9 cellular contexts compared by ENCODE assay signal in genomic region chr12:56338643-56339422, GRCh38. TPM values are rescaled to one million over a fixed set of nuclear protein-coding genes. Genes with fewer than 3 reads are reported as not detected.
DNase-seq lines count a peak whose midpoint lies in the region; ATAC-seq, FAIRE-seq and TF ChIP-seq lines count a peak whose summit lies in the region.
"Had no signal": no experiment of that assay in that cellular context is flagged by ENCODE, and none has a peak within 500 bp of the region (broad histone marks: within the 10 kb centered on the region; RNA-seq: fewer than 3 reads in every experiment).

IL23A (plus strand) TSS chr12:56338884; CDS start chr12:56339045, 161 bp downstream.

- DNase-seq in NCI-H2107 treated with DMSO at 0.1 percent for 48 hours (lab: John Stamatoyannopoulos, UW; ENCODE audit: unreplicated experiment): peak; percentile 83
- peak; percentile 86 for DNase-seq in activated T-cell treated with anti-CD3 and anti-CD28 coated beads, Interleukin-2, amount 50 U/mL, for 4 hours
- peak; percentile 90 for DNase-seq in keratinocyte (ENCODE audit: low read depth, low spot score)
- DNase-seq in stimulated activated naive CD4-positive, alpha-beta T cell treated with Interleukin-2 at 50 U/mL for 16 hours (lab: John Stamatoyannopoulos, UW): peak; percentile 86
- DNase-seq in pons (ENCODE audit: low spot score): no peak
- DNase-seq in Right ventricle myocardium inferior (ENCODE audit: missing footprints): no peak

- H2AFZ ChIP-seq in keratinocyte (ENCODE audit: control insufficient read depth, low read length): peak within 1 kb of the TSS; percentile 79

- peaks cover 10% of the 10 kb centered on the region for H3K36me3 Mint-ChIP-seq in activated T-cell treated with anti-CD3 and anti-CD28 coated beads, Interleukin-2, amount 50 U/mL, for 4 hours (ENCODE audit: insufficient read depth)

- no peaks in the 10 kb centered on the region for H3K27me3 Mint-ChIP-seq in activated T-cell treated with anti-CD3 and anti-CD28 coated beads, Interleukin-2, amount 50 U/mL, for 4 hours (ENCODE audit: low read depth)

- FAIRE-seq in keratinocyte (lab: Jason Lieb, UNC): peak; percentile 69

- no peaks in the 10 kb centered on the region for H3K9me1 ChIP-seq in keratinocyte (ENCODE audit: control insufficient read depth, extremely low read depth, insufficient read depth, low read length)

- peak within 1 kb of the TSS; percentile 74 for H3K4me2 ChIP-seq in keratinocyte (ENCODE audit: control insufficient read depth, extremely low read depth, insufficient read depth, low read depth, low read length)

- peaks cover 43% of the 10 kb centered on the region for H3K4me1 Mint-ChIP-seq in activated T-cell treated with anti-CD3 and anti-CD28 coated beads, Interleukin-2, amount 50 U/mL, for 4 hours (ENCODE audit: low read depth)

- H3K79me2 ChIP-seq in keratinocyte (ENCODE audit: control insufficient read depth, insufficient read depth, low read length): no peaks in the 10 kb centered on the region

- H3K9ac ChIP-seq in keratinocyte (ENCODE audit: control insufficient read depth, extremely low read depth, insufficient read depth, low read length): peak within 1 kb of the TSS; percentile 74

- H4K20me1 ChIP-seq in keratinocyte (ENCODE audit: control insufficient read depth, extremely low read depth, insufficient read depth, low read length): no peaks in the 10 kb centered on the region

- peak; percentile 37 for ATAC-seq in GM18873 (IDR thresholded peaks at IDR 0.05; ENCODE audit: low FRiP score, unreplicated experiment)
- peak; percentile 82 to 84 for ATAC-seq in activated T-cell treated with anti-CD3 and anti-CD28 coated beads, Interleukin-2, amount 50 U/mL, for 4 hours
- ATAC-seq in GM19395 (IDR thresholded peaks at IDR 0.05; ENCODE audit: unreplicated experiment): no peak
- ATAC-seq in Right ventricle myocardium inferior: no peak
- ATAC-seq: Panc1 had no signal

- peaks cover 22% of the 10 kb centered on the region for H3K4me1 ChIP-seq in keratinocyte (ENCODE audit: control insufficient read depth, extremely low read depth, insufficient read depth, low read length)

- H3K9me3 ChIP-seq in keratinocyte (ENCODE audit: control insufficient read depth, low read depth, low read length): no peaks in the 10 kb centered on the region

- no peaks in the 10 kb centered on the region for H3K27me3 ChIP-seq in keratinocyte (ENCODE audit: control insufficient read depth, extremely low read depth, insufficient read depth, low read length)

- peak within 1 kb of the TSS; percentile 91 for H3K27ac ChIP-seq in keratinocyte (ENCODE audit: control insufficient read depth, insufficient read depth, low read length)

- peaks cover 9 to 16% of the 10 kb centered on the region in 2 experiments for H3K36me3 ChIP-seq in keratinocyte (ENCODE audit: control insufficient read depth in 2 of 2, extremely low read depth in 1 of 2, insufficient read depth in 2 of 2, low read length in 2 of 2)

- no peaks in the 10 kb centered on the region for H3K9me3 Mint-ChIP-seq in activated T-cell treated with anti-CD3 and anti-CD28 coated beads, Interleukin-2, amount 50 U/mL, for 4 hours

- intact Hi-C loops in Right ventricle myocardium inferior (cut with DNase I): no loop called here

- no peak for TF ChIP-seq CTCF in keratinocyte (optimal IDR thresholded peaks at IDR 0.05 in 1 of 3, IDR thresholded peaks at IDR 0.05 in 1 of 3, conservative IDR thresholded peaks at IDR 0.05 in 1 of 3; ENCODE audit: extremely low read depth in 1 of 3, insufficient read depth in 2 of 3, low read length in 3 of 3)

- H3K4me3 Mint-ChIP-seq in activated T-cell treated with anti-CD3 and anti-CD28 coated beads, Interleukin-2, amount 50 U/mL, for 4 hours: peak within 1 kb of the TSS; percentile 92

- dilution Hi-C loops in keratinocyte (cut with MboI; ENCODE audit: extremely low pct_ligation_motif_present, low sequenced_read_pairs): no loop called here

- H3K4me3 ChIP-seq in keratinocyte (ENCODE audit: control insufficient read depth in 2 of 3, extremely low read depth in 1 of 3, insufficient read depth in 2 of 3, low read depth in 1 of 3, low read length in 3 of 3): peak within 1 kb of the TSS in 2 of 3 experiments; percentile 4 to 25

RNA-seq across cellular contexts. Expression of gene IL23A, which starts in this region (rescaled TPM):
- 10 to 100 TPM; 19.8 to 35.1 (median 26.4) TPM for total RNA-seq in activated T-cell treated with anti-CD3 and anti-CD28 coated beads, Interleukin-2, amount 50 U/mL, for 4 hours
- 0.68 to 1.6 TPM (median 1.5 TPM) in 3 replicates for polyA plus RNA-seq in keratinocyte
- polyA plus RNA-seq in keratinocyte (2011; ENCODE audit: low read depth): not detected
- polyA plus RNA-seq in keratinocyte (2011; cell fraction: cytosol; rRNA removed): 0.30 and 0.63 TPM in 2 replicates
- 0.69 and 0.80 TPM in 2 replicates for polyA plus RNA-seq in keratinocyte (2011; cell fraction: nucleus; rRNA removed)
- polyA plus RNA-seq in keratinocyte (2012; ENCODE audit: low replicate concordance): 0.58 and 1.7 TPM in 2 replicates
- polyA minus RNA-seq in keratinocyte: not detected in 3 replicates
- not detected for polyA minus RNA-seq in keratinocyte (2011; cell fraction: cytosol; rRNA and poly(A)+ RNA removed)
- polyA minus RNA-seq in keratinocyte (2011; cell fraction: nucleus; rRNA and poly(A)+ RNA removed): not detected in 2 replicates
- total RNA-seq in Right ventricle myocardium inferior: not detected

Comparison
In these comparisons a context has a peak if more than half of its experiments do, and no peak if none do; other contexts are left out.
1. RNA of gene IL23A (total RNA-seq): 19.8 to 35.1 TPM in activated T-cell treated with anti-CD3 and anti-CD28 coated beads, Interleukin-2, amount 50 U/mL, for 4 hours; not detected in Right ventricle myocardium inferior (single experiment); every median in the first group is over 10 times any median in the second.
2. ATAC-seq: peak in GM18873 (single experiment) and activated T-cell treated with anti-CD3 and anti-CD28 coated beads, Interleukin-2, amount 50 U/mL, for 4 hours (2 of 2); none in GM19395 (single experiment) and Right ventricle myocardium inferior (single experiment).
3. DNase-seq: peak in NCI-H2107 treated with DMSO at 0.1 percent for 48 hours (single experiment), activated T-cell treated with anti-CD3 and anti-CD28 coated beads, Interleukin-2, amount 50 U/mL, for 4 hours (single experiment), keratinocyte (single experiment) and stimulated activated naive CD4-positive, alpha-beta T cell treated with Interleukin-2 at 50 U/mL for 16 hours (single experiment); none in pons (single experiment) and Right ventricle myocardium inferior (single experiment).